In the genomic region with DNA sequence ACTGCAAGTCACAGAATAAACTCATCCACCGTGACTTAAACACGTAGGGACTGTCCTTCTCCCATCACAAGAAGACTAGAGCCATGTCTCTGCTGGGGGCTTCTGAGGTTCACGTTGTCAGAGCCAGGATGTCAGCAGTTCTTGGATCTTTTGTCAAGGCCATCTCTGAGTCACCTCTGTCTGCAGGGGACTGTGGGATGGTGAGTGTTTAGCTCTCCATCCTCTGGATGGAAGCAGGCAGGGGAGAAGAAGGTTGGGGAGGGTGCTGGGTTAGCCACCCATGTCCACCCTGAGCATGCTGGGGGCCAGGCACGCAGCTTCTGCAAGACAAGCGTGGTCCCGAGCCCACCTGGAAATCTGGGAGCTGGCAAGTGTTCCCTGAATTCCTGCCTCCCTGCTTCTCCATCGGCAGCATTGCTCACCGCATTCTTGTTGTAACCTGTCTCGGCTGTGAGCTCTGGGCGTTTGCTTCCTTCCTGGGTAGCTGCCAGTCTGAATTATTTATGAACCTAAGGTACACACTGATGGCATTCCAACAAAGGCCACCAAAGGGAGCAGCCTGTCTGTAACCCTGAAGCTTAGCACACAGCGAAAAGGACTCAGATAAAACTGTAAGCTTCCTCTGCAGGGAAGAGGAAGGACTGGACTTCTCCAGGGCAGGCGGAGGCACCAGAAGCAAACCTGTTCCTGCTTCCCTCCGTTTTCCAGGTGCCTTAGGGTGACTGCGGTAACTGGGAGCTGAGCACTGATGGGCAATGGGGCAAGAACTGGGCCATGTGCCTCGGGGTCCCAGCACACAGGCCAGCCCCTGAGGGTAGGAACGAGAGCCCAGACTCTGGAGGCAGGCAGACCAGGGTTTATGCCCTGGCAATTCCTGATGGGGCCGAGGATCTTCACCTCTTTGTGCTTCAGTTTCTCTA, we compare ENCODE assay signal across 8 cellular contexts.
A peak's percentile ranks its signal among the peaks of the same experiment; 100 is the strongest.
DNase-seq lines count a peak whose midpoint lies in the region; ATAC-seq and TF ChIP-seq lines count a peak whose summit lies in the region.

No MANE protein-coding gene starts in this region.

- peaks cover 55% of the 10 kb centered on the region for H3K4me1 ChIP-seq in mammary epithelial cell (ENCODE audit: insufficient read depth, low read length)
- peaks cover 22% of the 10 kb centered on the region for H3K4me1 ChIP-seq in mucosa of descending colon (ENCODE audit: low read depth)
- H3K4me1 ChIP-seq in testis: peaks cover 6% of the 10 kb centered on the region

- WGBS in mammary epithelial cell (ENCODE audit: low coverage, missing lambda C conversion rate): 4% methylated on average over 14 of the region's 17 CpGs
- 49 to 60% methylated on average over 7 to 17 of the region's 17 CpGs for WGBS in testis, 2 donors

- ATAC-seq in mucosa of descending colon: peak; percentile 86
- no peak for ATAC-seq in activated T-helper 17 cell treated with anti-CD3 and anti-CD28 coated beads, Interleukin-2, amount 50 U/mL, for 72 hours (replicated peaks)

- H3K36me3 Mint-ChIP-seq in activated T-helper 17 cell treated with anti-CD3 and anti-CD28 coated beads, Interleukin-2, amount 50 U/mL, for 72 hours (ENCODE audit: low read depth): no peaks in the 10 kb centered on the region

- TSS peak; percentile 89 for BruUV-seq in mammary epithelial cell (replicated peaks; lab: Mats Ljungman, UMichigan)

- DNase-seq in ACHN (peak; percentile 58), NCI-H1092 (lab: John Stamatoyannopoulos, UW) (peak; percentile 55), mammary epithelial cell (peak; percentile 94), mucosa of descending colon (peak in 2 of 3 donors; percentile 70 to 85), OCI-M1 (lab: John Stamatoyannopoulos, UW) (no peak), activated T-cell treated with anti-CD3 and anti-CD28 coated beads for 4 hours (no peak), testis (no peak)

- no peaks in the 10 kb centered on the region for H4K20me1 ChIP-seq in mammary epithelial cell (ENCODE audit: insufficient read depth, low read length)

- TF ChIP-seq POLR2A in testis (IDR thresholded peaks at IDR 0.05): no peak

- H3K36me3 ChIP-seq in mammary epithelial cell (ENCODE audit: insufficient read depth, low read length) (no peaks in the 10 kb centered on the region), mucosa of descending colon (ENCODE audit: low read depth) (no peaks in the 10 kb centered on the region), testis (ENCODE audit: low read depth, missing control alignments) (no peaks in the 10 kb centered on the region)

- H3K9me3 ChIP-seq in mammary epithelial cell (replicated peaks; ENCODE audit: insufficient read depth, low read length): no peaks in the 10 kb centered on the region
- H3K9me3 ChIP-seq in mucosa of descending colon: no peaks in the 10 kb centered on the region
- H3K9me3 ChIP-seq in testis: no peaks in the 10 kb centered on the region

- H3K4me2 ChIP-seq in mammary epithelial cell (ENCODE audit: insufficient read depth, low read depth, low read length): peak overlapping the region; percentile 85

- H3K27ac Mint-ChIP-seq in activated T-helper 17 cell treated with anti-CD3 and anti-CD28 coated beads, Interleukin-2, amount 50 U/mL, for 72 hours: no peak overlapping the region

- H3K27me3 Mint-ChIP-seq in activated T-helper 17 cell treated with anti-CD3 and anti-CD28 coated beads, Interleukin-2, amount 50 U/mL, for 72 hours: peaks cover 19% of the 10 kb centered on the region

- CTCF ChIA-PET in mammary epithelial cell (lab: Charles Lee; ENCODE audit: low non-redundant PET): interaction anchor here (0.7 kb wide), 3 partner anchors 53 to 100 kb away, joined by 3 to 4 read pairs (median 4); no protein-coding TSS in a partner anchor

- H3K4me3 ChIP-seq in mammary epithelial cell (replicated peaks in 1 of 3; ENCODE audit: insufficient read depth in 1 of 3, low read depth in 2 of 3, low read length in 3 of 3) (peak overlapping the region in 2 of 3 experiments; percentile 37 to 40), mucosa of descending colon (no peak overlapping the region), testis (no peak overlapping the region)

- H3K4me3 Mint-ChIP-seq in activated T-helper 17 cell treated with anti-CD3 and anti-CD28 coated beads, Interleukin-2, amount 50 U/mL, for 72 hours: no peak overlapping the region

- no peaks in the 10 kb centered on the region for H3K9me3 Mint-ChIP-seq in activated T-helper 17 cell treated with anti-CD3 and anti-CD28 coated beads, Interleukin-2, amount 50 U/mL, for 72 hours

- H3K27ac ChIP-seq in mammary epithelial cell (ENCODE audit: insufficient read depth, low read depth, low read length) (peak overlapping the region; percentile 94), testis (peak overlapping the region in 1 of 2 donors; percentile 63)

- dilution Hi-C loops in mammary epithelial cell (cut with HindIII; ENCODE audit: low sequenced_read_pairs): loop anchor here (5.0 kb wide), 3 partner anchors 54 to 89 kb away; a partner anchor contains a TSS

- intact Hi-C loops in mammary epithelial cell (cut with micrococcal nuclease) (loop anchor here (1.0 to 10.0 kb wide), 9 partner anchors 35 to 393 kb away; no protein-coding TSS in a partner anchor), mucosa of descending colon (cut with DNase I, micrococcal nuclease) (no loop called here), testis (cut with DNase I; ENCODE audit: low total_unique reads) (no loop called here)

- H3K27me3 ChIP-seq in mammary epithelial cell (ENCODE audit: insufficient read depth, low read length): no peaks in the 10 kb centered on the region
- H3K27me3 ChIP-seq in testis: no peaks in the 10 kb centered on the region

- peak overlapping the region; percentile 88 for H3K9ac ChIP-seq in mammary epithelial cell (ENCODE audit: insufficient read depth, low read length)

- in situ Hi-C loops in ACHN (cut with HindIII; ENCODE audit: low pct_ligation_motif_present, low pct_unique_long_range_greater_than_20kb, low sequenced_read_pairs): no loop called here
- in situ Hi-C loops in mammary epithelial cell (cut with MboI; ENCODE audit: low sequenced_read_pairs in 2 of 2): no loop called here

- H3K79me2 ChIP-seq in mammary epithelial cell (ENCODE audit: insufficient read depth, low read length): no peaks in the 10 kb centered on the region

- H3K4me1 Mint-ChIP-seq in activated T-helper 17 cell treated with anti-CD3 and anti-CD28 coated beads, Interleukin-2, amount 50 U/mL, for 72 hours: no peaks in the 10 kb centered on the region

- TF ChIP-seq CTCF in mammary epithelial cell (conservative IDR thresholded peaks at IDR 0.05 in 1 of 2, IDR thresholded peaks at IDR 0.05 in 1 of 2; ENCODE audit: extremely low read depth in 1 of 2, insufficient read depth in 1 of 2, low read depth in 1 of 2, low read length in 2 of 2) (peak; percentile 2 to 44), mucosa of descending colon (IDR thresholded peaks at IDR 0.05) (no peak), testis (IDR thresholded peaks at IDR 0.05) (no peak)

- H2AFZ ChIP-seq in mammary epithelial cell (ENCODE audit: low read depth, low read length): peak overlapping the region; percentile 49

Comparison
In these comparisons a context has a peak if more than half of its experiments do, and no peak if none do; other contexts are left out.
1. DNase-seq: peak in ACHN (single experiment), NCI-H1092 (single experiment), mammary epithelial cell (single experiment) and mucosa of descending colon (2 of 3); none in OCI-M1 (single experiment), activated T-cell treated with anti-CD3 and anti-CD28 coated beads for 4 hours (single experiment) and testis (single experiment).
2. H3K4me3 ChIP-seq: peak in mammary epithelial cell (2 of 3); none in mucosa of descending colon (single experiment) and testis (0 of 2).
3. CTCF ChIP-seq: peak in mammary epithelial cell (2 of 2); none in mucosa of descending colon (single experiment) and testis (0 of 3).